11 cellular contexts compared by ENCODE assay signal in the genomic region with DNA sequence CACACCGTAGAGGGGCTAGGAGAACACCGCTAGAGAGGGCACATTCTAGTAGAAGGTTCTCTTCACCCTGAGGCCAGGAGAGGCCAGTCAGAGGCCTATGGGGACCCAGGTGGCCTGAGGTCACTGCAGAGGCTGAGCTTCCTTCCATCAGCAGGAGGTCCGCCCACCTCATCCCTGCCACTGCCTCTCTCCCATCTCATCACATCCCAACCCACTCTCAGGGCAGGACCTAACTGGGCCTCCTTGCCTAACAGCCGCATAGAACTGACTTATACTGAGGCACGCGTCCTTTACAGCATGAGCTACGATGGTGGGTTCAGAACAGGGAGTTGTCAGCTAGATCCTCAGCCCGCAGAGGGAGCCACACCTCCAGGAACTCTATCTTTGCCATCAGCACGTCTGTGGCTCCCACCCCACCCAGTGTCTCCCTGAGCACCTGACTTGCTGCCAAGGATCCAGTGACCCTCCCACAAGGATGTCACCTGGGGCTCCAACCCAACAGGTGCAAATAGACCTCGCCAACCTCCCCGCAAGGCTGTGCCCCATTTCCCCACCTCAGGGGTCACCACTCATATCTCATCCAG. TPM values are rescaled to one million over a fixed set of nuclear protein-coding genes. Genes with fewer than 3 reads are reported as not detected.
"Had no signal": no experiment of that assay in that cellular context is flagged by ENCODE, and none has a peak within 500 bp of the region (broad histone marks: within the 10 kb centered on the region; RNA-seq: fewer than 3 reads in every experiment).

No MANE protein-coding gene starts in this region.

RNA-seq across cellular contexts. Expression of a gene that starts 33.3 kb away (rescaled TPM):
- total RNA-seq: kidney epithelial cell, left ventricle myocardium inferior, lower leg skin, lung, mononuclear cell, natural killer cell, omental fat pad, psoas muscle, sigmoid colon, suprapubic skin, thoracic aorta had no signal
